Comparison of ENCODE assay signal across 11 cellular contexts in genomic region chr6:37110455-37111155, GRCh38. TPM values are rescaled to one million over a fixed set of nuclear protein-coding genes. Genes with fewer than 3 reads are reported as not detected.
DNase-seq lines count a peak whose midpoint lies in the region; ATAC-seq and TF ChIP-seq lines count a peak whose summit lies in the region.
"Had no signal": no experiment of that assay in that cellular context is flagged by ENCODE, and none has a peak within 500 bp of the region (broad histone marks: within the 10 kb centered on the region; RNA-seq: fewer than 3 reads in every experiment).

No MANE protein-coding gene starts in this region.

- WGBS in hepatocyte (ENCODE audit: low lambda C conversion rate, missing lambda C conversion rate), result 44% methylated on average over 9 of the region's 9 CpGs

- TF ChIP-seq CTCF in C4-2B (conservative IDR thresholded peaks at IDR 0.05) (no peak), Peyer's patch (IDR thresholded peaks at IDR 0.05) (no peak), hepatocyte (IDR thresholded peaks at IDR 0.05; ENCODE audit: poor library complexity) (no peak)

- H3K4me1 ChIP-seq in Peyer's patch (peaks cover 0 to under 1% (median 0%) of the 10 kb centered on the region in 4 donors), hepatocyte (ENCODE audit: insufficient read depth) (peaks cover 24% of the 10 kb centered on the region)

- ATAC-seq in GM19395 (IDR thresholded peaks at IDR 0.05; ENCODE audit: unreplicated experiment) (peak; percentile 66), GM19467 (IDR thresholded peaks at IDR 0.05; ENCODE audit: unreplicated experiment) (no peak)
- ATAC-seq: CD8-positive, alpha-beta T cell; esophagus mucosa had no signal

- TF ChIP-seq POLR2A in Peyer's patch (IDR thresholded peaks at IDR 0.05), result no peak

- no peaks in the 10 kb centered on the region for H3K36me3 ChIP-seq in Peyer's patch
- H3K36me3 ChIP-seq in hepatocyte (replicated peaks; ENCODE audit: insufficient read depth, low read depth), result no peaks in the 10 kb centered on the region

- H3K4me3 ChIP-seq in Peyer's patch (no peak overlapping the region), hepatocyte (no peak overlapping the region)

- peak overlapping the region; percentile 62 for H3K4me2 ChIP-seq in hepatocyte

- no peaks in the 10 kb centered on the region for H3K79me2 ChIP-seq in hepatocyte

- H3K27ac ChIP-seq in C4-2B (peak overlapping the region; percentile 88; the same call in 1 of the 2 replicates), Peyer's patch (peak overlapping the region in 3 of 4 donors; percentile 3 to 43 (median 36)), hepatocyte (peak overlapping the region; percentile 87)

- H4K20me1 ChIP-seq in hepatocyte (ENCODE audit: insufficient read depth, poor library complexity, severe bottlenecking), result no peaks in the 10 kb centered on the region

- H3K9me3 ChIP-seq in Peyer's patch (no peaks in the 10 kb centered on the region), hepatocyte (ENCODE audit: low read depth) (no peaks in the 10 kb centered on the region)

- DNase-seq in Peyer's patch, result no peak
- DNase-seq in hepatocyte (ENCODE audit: low spot score), result peak; percentile 29
- DNase-seq in mesenteric fat pad (ENCODE audit: low spot score), result no peak
- no peak for DNase-seq in GF-D8 (lab: John Stamatoyannopoulos, UW)
- no peak for DNase-seq in hepatic stellate cell (ENCODE audit: low spot score)
- DNase-seq: CD8-positive, alpha-beta T cell; NCI-H69 had no signal

- H3K9me2 ChIP-seq in hepatocyte (replicated peaks; ENCODE audit: insufficient read depth), result no peaks in the 10 kb centered on the region

- H3K27me3 ChIP-seq in Peyer's patch (no peaks in the 10 kb centered on the region), hepatocyte (no peaks in the 10 kb centered on the region)

- no peak overlapping the region for H2AFZ ChIP-seq in hepatocyte

RNA-seq across cellular contexts. Expression of gene PIM1, which starts 59.3 kb away (rescaled TPM):
- total RNA-seq in Peyer's patch (10 to 100 TPM; 36.6 to 78.4 (median 49.2) TPM), hepatocyte (71.3 and 81.0 TPM in 2 replicates), mesenteric fat pad (213 TPM)
- polyA plus RNA-seq in hepatocyte, result 96.6 and 99.1 TPM in 2 replicates

Comparison
In these comparisons a context has a peak if more than half of its experiments do, and no peak if none do; other contexts are left out.
1. H3K27ac ChIP-seq: peak in every context shown above with its lines; median percentile 88 in C4-2B; 87 in hepatocyte; 36 in Peyer's patch.